ENCODE assay signal across 8 cellular contexts in the genomic region with DNA sequence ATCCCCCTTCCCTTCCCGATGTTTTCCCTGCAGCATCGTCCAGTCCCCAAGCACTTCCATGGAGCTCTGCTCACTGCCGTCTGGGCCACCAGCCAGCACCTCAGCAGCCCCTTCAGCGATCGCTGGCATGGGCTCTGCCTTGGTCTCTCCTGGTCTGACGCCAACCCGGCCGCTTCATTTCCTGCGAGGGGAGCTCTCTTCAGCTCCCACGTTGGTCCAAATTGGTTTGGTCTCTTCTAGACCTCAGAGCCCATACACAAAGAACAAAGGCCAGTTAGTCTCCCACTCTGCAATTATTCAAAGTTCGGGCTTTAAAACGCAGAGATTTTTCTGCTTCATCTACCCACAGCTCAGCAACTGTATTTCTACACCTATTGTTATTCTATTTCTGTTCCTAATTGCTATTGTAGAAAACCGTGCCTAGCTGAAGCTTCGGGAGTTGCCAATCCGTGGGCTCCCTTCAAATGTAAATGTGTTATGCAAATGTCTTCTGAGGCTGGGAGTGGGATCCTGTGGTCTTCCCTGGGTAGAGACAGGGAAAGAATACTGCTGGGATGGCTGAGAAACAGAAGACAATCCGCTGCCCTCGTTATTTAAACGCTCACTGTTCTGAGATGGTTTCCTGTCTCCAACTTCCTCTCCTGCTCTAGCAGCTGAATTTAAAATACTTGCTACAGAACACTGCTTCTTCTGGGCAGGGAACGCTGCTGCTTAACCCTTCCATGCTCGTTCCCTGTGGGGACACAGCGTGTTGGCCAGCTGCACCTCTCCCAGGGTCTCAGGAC.
DNase-seq lines count a peak whose midpoint lies in the region; ATAC-seq and TF ChIP-seq lines count a peak whose summit lies in the region.

No MANE protein-coding gene starts in this region.

- H3K27ac Mint-ChIP-seq in naive thymus-derived CD4-positive, alpha-beta T cell: no peak overlapping the region

- CTCF ChIA-PET in naive thymus-derived CD4-positive, alpha-beta T cell (lab: Charles Lee): no interaction called here

- H3K9me3 ChIP-seq in esophagus squamous epithelium: no peaks in the 10 kb centered on the region
- no peaks in the 10 kb centered on the region for H3K9me3 ChIP-seq in naive thymus-derived CD4-positive, alpha-beta T cell (ENCODE audit: control insufficient read depth in 2 of 3, low read length in 3 of 3)

- TF ChIP-seq POLR2A in esophagus squamous epithelium (IDR thresholded peaks at IDR 0.05): no peak

- intact Hi-C loops in esophagus squamous epithelium (cut with DNase I): no loop called here
- intact Hi-C loops in naive thymus-derived CD4-positive, alpha-beta T cell (cut with micrococcal nuclease): no loop called here

- no peak overlapping the region for H3K27ac ChIP-seq in ACC112 (ENCODE audit: low read depth, low read length)
- peak overlapping the region in 1 of 4 donors; percentile 36 for H3K27ac ChIP-seq in esophagus squamous epithelium
- H3K27ac ChIP-seq in naive thymus-derived CD4-positive, alpha-beta T cell (ENCODE audit: low read depth, low read length): no peak overlapping the region

- peaks cover 0 to 28% (median 24%) of the 10 kb centered on the region in 5 donors for H3K27me3 Mint-ChIP-seq in naive thymus-derived CD4-positive, alpha-beta T cell

- ATAC-seq in naive thymus-derived CD4-positive, alpha-beta T cell: no peak
- no peak for ATAC-seq in GM18909 (IDR thresholded peaks at IDR 0.05; ENCODE audit: poor library complexity, unreplicated experiment)
- ATAC-seq in GM19351 (IDR thresholded peaks at IDR 0.05; ENCODE audit: unreplicated experiment): no peak
- ATAC-seq in GM21786 (IDR thresholded peaks at IDR 0.05; ENCODE audit: unreplicated experiment): no peak

- H3K4me3 ChIP-seq in ACC112 (ENCODE audit: low read depth, low read length) (peak overlapping the region; percentile 59), esophagus squamous epithelium (peak overlapping the region in 3 of 4 donors; percentile 2 to 57 (median 28))
- H3K4me3 ChIP-seq in naive thymus-derived CD4-positive, alpha-beta T cell (ENCODE audit: low read length): no peak overlapping the region

- no peaks in the 10 kb centered on the region for H3K36me3 Mint-ChIP-seq in naive thymus-derived CD4-positive, alpha-beta T cell

- POLR2A ChIA-PET in naive thymus-derived CD4-positive, alpha-beta T cell (lab: Charles Lee): no interaction called here

- peaks cover 0 to 12% (median 9%) of the 10 kb centered on the region in 7 donors for H3K4me1 Mint-ChIP-seq in naive thymus-derived CD4-positive, alpha-beta T cell

- no peak for TF ChIP-seq CTCF in esophagus squamous epithelium (IDR thresholded peaks at IDR 0.05)

- H3K4me3 Mint-ChIP-seq in naive thymus-derived CD4-positive, alpha-beta T cell: peak overlapping the region in 8 of 10 donors; percentile 6 to 76 (median 66)

- H3K79me2 ChIP-seq in ACC112 (ENCODE audit: control insufficient read depth, insufficient read depth, low read length, unreplicated experiment): no peaks in the 10 kb centered on the region

- H3K27me3 ChIP-seq in ACC112 (ENCODE audit: insufficient read depth, low read length) (peaks cover 5% of the 10 kb centered on the region; the same call in 1 of the 2 replicates), esophagus squamous epithelium (peaks cover 0 to 7% (median 0%) of the 10 kb centered on the region in 4 donors)
- H3K27me3 ChIP-seq in naive thymus-derived CD4-positive, alpha-beta T cell (ENCODE audit: control insufficient read depth in 2 of 2, insufficient read depth in 2 of 2, low read length in 2 of 2): no peaks in the 10 kb centered on the region

- H2AFZ ChIP-seq in ACC112 (ENCODE audit: low read length, unreplicated experiment): peak overlapping the region; percentile 76

- H3K9me3 Mint-ChIP-seq in naive thymus-derived CD4-positive, alpha-beta T cell: no peaks in the 10 kb centered on the region

- 15 to 24% methylated on average over 18 to 20 of the region's 21 CpGs for WGBS in esophagus squamous epithelium, 2 donors

- DNase-seq in NCI-H1105 treated with DMSO at 0.1 percent for 48 hours (lab: John Stamatoyannopoulos, UW) (peak; percentile 75), esophagus squamous epithelium (lab: John Stamatoyannopoulos, UW) (no peak), mesenteric fat pad (ENCODE audit: low spot score) (no peak)
- no peak for DNase-seq in naive thymus-derived CD4-positive, alpha-beta T cell

- H3K36me3 ChIP-seq in ACC112 (ENCODE audit: insufficient read depth, low read length) (no peaks in the 10 kb centered on the region), esophagus squamous epithelium (no peaks in the 10 kb centered on the region)
- no peaks in the 10 kb centered on the region for H3K36me3 ChIP-seq in naive thymus-derived CD4-positive, alpha-beta T cell (ENCODE audit: control insufficient read depth in 2 of 3, insufficient read depth in 3 of 3, low read length in 3 of 3)

- H3K4me1 ChIP-seq in ACC112 (ENCODE audit: control insufficient read depth, insufficient read depth, low read length, unreplicated experiment): no peaks in the 10 kb centered on the region
- peaks cover 0 to 17% (median 7%) of the 10 kb centered on the region in 3 donors for H3K4me1 ChIP-seq in esophagus squamous epithelium
- peaks cover 0 to 4% of the 10 kb centered on the region in 2 donors for H3K4me1 ChIP-seq in naive thymus-derived CD4-positive, alpha-beta T cell (ENCODE audit: control insufficient read depth in 2 of 2, insufficient read depth in 2 of 2, low read length in 2 of 2)
